ENCODE assay signal across 1 cellular context in the genomic region with DNA sequence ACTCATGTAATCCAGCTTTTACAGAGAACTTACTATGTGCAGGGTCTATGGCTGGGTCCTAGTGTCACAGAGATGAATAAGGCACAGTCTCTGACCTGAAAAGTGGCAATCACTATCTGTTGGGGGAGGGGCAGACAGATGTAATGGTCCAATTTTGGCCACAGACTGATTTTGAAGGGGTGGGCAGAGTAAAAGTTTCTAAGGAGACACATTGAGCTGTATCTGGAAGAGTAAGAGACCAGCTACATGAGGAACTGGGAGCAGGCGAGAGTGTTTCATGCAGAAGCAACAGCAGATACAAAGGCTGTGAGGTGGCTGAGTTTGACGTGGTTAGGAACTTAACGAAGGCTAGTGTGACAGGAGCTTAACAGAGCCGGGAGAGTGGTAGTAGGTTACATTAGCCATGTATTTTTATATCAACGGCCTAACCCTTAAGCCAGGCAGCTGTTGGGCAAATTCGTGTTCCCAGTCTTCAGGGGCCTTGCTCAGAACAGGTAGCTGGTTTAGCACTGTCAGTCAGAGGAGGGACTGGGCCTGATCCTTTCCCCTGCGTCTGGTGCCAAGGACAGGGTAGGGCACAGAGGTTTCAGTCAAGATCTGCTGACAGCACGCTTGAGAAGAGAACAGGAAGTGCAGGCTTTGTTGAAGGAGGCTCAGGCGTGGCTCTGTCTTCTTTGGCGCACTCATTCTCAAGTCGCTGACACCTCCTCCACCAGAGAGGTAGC.
TF ChIP-seq lines count a peak whose summit lies in the region.

No MANE protein-coding gene starts in this region.

TF ChIP-seq in GM12878, 131 proteins besides CTCF, POLR2A, EP300 and RAD21 (continues in another document):
- TF ChIP-seq BMI1 (IDR thresholded peaks at IDR 0.05; ENCODE audit: borderline replicate concordance) (no peak), WRNIP1 (IDR thresholded peaks at IDR 0.05; ENCODE audit: borderline replicate concordance, low read depth, low read length) (0 out of 2 replicates have a peak, but pooled peaks have one; percentile 84), NFYA (IDR thresholded peaks at IDR 0.05; ENCODE audit: borderline replicate concordance, low read depth, low read length) (no peak), ZNF622 (IDR thresholded peaks at IDR 0.05) (no peak), KLF5 (IDR thresholded peaks at IDR 0.05; ENCODE audit: partially characterized antibody) (no peak), SMAD1 (IDR thresholded peaks at IDR 0.05; ENCODE audit: low read depth, partially characterized antibody) (peak; percentile 12), ZNF207 (IDR thresholded peaks at IDR 0.05; ENCODE audit: borderline replicate concordance) (no peak), CREM (IDR thresholded peaks at IDR 0.05; ENCODE audit: low read depth) (0 out of 2 replicates have a peak, but pooled peaks have one; percentile 34), ETV6 (conservative IDR thresholded peaks at IDR 0.05 in 1 of 2, IDR thresholded peaks at IDR 0.05 in 1 of 2; ENCODE audit: borderline replicate concordance in 1 of 2, low read depth in 1 of 2) (no peak), PAX8 (IDR thresholded peaks at IDR 0.05) (no peak), BCL11A (IDR thresholded peaks at IDR 0.05; ENCODE audit: low read depth, low read length) (no peak), POLR2AphosphoS5 (IDR thresholded peaks at IDR 0.05; ENCODE audit: low read length) (peak; percentile 87), ASH2L (IDR thresholded peaks at IDR 0.05; ENCODE audit: borderline replicate concordance, low read depth) (0 out of 2 replicates have a peak, but pooled peaks have one; percentile 30), TAF1 (IDR thresholded peaks at IDR 0.05; ENCODE audit: borderline replicate concordance, low read depth, low read length) (peak; percentile 56; the same call in 1 of the 2 replicates), IRF4 (IDR thresholded peaks at IDR 0.05; ENCODE audit: low read depth, low read length) (0 out of 2 replicates have a peak, but pooled peaks have one; percentile 16), IKZF2 (IDR thresholded peaks at IDR 0.05) (0 out of 4 replicates have a peak, but pooled peaks of 1 of the 2 experiments have one; percentile 39), CREB1 (IDR thresholded peaks at IDR 0.05; ENCODE audit: low read depth) (no peak), SP1 (IDR thresholded peaks at IDR 0.05; ENCODE audit: low read depth, low read length) (peak; percentile 10), YY1 (IDR thresholded peaks at IDR 0.05; ENCODE audit: low read depth, low read length) (no peak), NR2F1 (conservative IDR thresholded peaks at IDR 0.05) (no peak), ZSCAN29 (IDR thresholded peaks at IDR 0.05) (no peak), LARP7 (IDR thresholded peaks at IDR 0.05) (peak; percentile 39), RELA (IDR thresholded peaks at IDR 0.05; ENCODE audit: borderline replicate concordance, partially characterized antibody) (no peak), MXI1 (IDR thresholded peaks at IDR 0.05; ENCODE audit: low read depth, low read length) (peak; percentile 41; the same call in 1 of the 2 replicates), DPF2 (IDR thresholded peaks at IDR 0.05) (0 out of 2 replicates have a peak, but pooled peaks have one; percentile 34), GATAD2B (conservative IDR thresholded peaks at IDR 0.05; ENCODE audit: low read depth) (no peak; the same call in 1 of the 2 replicates), PML (IDR thresholded peaks at IDR 0.05; ENCODE audit: low read length) (peak; percentile 55; the same call in 1 of the 2 replicates), BACH1 (IDR thresholded peaks at IDR 0.05; ENCODE audit: borderline replicate concordance) (0 out of 2 replicates have a peak, but pooled peaks have one; percentile 16), MEF2A (IDR thresholded peaks at IDR 0.05; ENCODE audit: insufficient read depth, low read depth, low read length) (0 out of 2 replicates have a peak, but pooled peaks have one; percentile 12), SRF (IDR thresholded peaks at IDR 0.05; ENCODE audit: low read depth in 2 of 2, low read length in 2 of 2) (no peak), ZNF274 (IDR thresholded peaks at IDR 0.05; ENCODE audit: insufficient read depth, insufficient read length) (no peak), BHLHE40 (IDR thresholded peaks at IDR 0.05; ENCODE audit: borderline replicate concordance in 1 of 2, low read depth in 2 of 2, low read length in 1 of 2) (peak in 1 of 2 experiments; percentile 47; a peak in 1 of 4 replicates)
- TF ChIP-seq, protein P1, sequence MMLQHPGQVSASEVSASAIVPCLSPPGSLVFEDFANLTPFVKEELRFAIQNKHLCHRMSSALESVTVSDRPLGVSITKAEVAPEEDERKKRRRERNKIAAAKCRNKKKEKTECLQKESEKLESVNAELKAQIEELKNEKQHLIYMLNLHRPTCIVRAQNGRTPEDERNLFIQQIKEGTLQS (IDR thresholded peaks at IDR 0.05; ENCODE audit: borderline replicate concordance, extremely low read depth, low read depth, low read length), result no peak
- TF ChIP-seq, protein P2, sequence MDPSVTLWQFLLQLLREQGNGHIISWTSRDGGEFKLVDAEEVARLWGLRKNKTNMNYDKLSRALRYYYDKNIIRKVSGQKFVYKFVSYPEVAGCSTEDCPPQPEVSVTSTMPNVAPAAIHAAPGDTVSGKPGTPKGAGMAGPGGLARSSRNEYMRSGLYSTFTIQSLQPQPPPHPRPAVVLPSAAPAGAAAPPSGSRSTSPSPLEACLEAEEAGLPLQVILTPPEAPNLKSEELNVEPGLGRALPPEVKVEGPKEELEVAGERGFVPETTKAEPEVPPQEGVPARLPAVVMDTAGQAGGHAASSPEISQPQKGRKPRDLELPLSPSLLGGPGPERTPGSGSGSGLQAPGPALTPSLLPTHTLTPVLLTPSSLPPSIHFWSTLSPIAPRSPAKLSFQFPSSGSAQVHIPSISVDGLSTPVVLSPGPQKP (IDR thresholded peaks at IDR 0.05; ENCODE audit: low read depth, low read length), result no peak
- TF ChIP-seq, protein P3, sequence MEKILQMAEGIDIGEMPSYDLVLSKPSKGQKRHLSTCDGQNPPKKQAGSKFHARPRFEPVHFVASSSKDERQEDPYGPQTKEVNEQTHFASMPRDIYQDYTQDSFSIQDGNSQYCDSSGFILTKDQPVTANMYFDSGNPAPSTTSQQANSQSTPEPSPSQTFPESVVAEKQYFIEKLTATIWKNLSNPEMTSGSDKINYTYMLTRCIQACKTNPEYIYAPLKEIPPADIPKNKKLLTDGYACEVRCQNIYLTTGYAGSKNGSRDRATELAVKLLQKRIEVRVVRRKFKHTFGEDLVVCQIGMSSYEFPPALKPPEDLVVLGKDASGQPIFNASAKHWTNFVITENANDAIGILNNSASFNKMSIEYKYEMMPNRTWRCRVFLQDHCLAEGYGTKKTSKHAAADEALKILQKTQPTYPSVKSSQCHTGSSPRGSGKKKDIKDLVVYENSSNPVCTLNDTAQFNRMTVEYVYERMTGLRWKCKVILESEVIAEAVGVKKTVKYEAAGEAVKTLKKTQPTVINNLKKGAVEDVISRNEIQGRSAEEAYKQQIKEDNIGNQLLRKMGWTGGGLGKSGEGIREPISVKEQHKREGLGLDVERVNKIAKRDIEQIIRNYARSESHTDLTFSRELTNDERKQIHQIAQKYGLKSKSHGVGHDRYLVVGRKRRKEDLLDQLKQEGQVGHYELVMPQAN (conservative IDR thresholded peaks at IDR 0.05), result 0 out of 2 replicates have a peak, but pooled peaks have one; percentile 4
- TF ChIP-seq, protein P4, sequence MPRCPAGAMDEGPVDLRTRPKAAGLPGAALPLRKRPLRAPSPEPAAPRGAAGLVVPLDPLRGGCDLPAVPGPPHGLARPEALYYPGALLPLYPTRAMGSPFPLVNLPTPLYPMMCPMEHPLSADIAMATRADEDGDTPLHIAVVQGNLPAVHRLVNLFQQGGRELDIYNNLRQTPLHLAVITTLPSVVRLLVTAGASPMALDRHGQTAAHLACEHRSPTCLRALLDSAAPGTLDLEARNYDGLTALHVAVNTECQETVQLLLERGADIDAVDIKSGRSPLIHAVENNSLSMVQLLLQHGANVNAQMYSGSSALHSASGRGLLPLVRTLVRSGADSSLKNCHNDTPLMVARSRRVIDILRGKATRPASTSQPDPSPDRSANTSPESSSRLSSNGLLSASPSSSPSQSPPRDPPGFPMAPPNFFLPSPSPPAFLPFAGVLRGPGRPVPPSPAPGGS (IDR thresholded peaks at IDR 0.05; ENCODE audit: borderline replicate concordance, insufficient read depth, low read depth, low read length, poor library complexity, severe bottlenecking), result no peak
- TF ChIP-seq, protein P5, sequence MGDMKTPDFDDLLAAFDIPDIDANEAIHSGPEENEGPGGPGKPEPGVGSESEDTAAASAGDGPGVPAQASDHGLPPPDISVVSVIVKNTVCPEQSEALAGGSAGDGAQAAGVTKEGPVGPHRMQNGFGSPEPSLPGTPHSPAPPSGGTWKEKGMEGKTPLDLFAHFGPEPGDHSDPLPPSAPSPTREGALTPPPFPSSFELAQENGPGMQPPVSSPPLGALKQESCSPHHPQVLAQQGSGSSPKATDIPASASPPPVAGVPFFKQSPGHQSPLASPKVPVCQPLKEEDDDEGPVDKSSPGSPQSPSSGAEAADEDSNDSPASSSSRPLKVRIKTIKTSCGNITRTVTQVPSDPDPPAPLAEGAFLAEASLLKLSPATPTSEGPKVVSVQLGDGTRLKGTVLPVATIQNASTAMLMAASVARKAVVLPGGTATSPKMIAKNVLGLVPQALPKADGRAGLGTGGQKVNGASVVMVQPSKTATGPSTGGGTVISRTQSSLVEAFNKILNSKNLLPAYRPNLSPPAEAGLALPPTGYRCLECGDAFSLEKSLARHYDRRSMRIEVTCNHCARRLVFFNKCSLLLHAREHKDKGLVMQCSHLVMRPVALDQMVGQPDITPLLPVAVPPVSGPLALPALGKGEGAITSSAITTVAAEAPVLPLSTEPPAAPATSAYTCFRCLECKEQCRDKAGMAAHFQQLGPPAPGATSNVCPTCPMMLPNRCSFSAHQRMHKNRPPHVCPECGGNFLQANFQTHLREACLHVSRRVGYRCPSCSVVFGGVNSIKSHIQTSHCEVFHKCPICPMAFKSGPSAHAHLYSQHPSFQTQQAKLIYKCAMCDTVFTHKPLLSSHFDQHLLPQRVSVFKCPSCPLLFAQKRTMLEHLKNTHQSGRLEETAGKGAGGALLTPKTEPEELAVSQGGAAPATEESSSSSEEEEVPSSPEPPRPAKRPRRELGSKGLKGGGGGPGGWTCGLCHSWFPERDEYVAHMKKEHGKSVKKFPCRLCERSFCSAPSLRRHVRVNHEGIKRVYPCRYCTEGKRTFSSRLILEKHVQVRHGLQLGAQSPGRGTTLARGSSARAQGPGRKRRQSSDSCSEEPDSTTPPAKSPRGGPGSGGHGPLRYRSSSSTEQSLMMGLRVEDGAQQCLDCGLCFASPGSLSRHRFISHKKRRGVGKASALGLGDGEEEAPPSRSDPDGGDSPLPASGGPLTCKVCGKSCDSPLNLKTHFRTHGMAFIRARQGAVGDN (IDR thresholded peaks at IDR 0.05), result peak; percentile 91; the same call in 1 of the 2 replicates
- TF ChIP-seq, protein P6, sequence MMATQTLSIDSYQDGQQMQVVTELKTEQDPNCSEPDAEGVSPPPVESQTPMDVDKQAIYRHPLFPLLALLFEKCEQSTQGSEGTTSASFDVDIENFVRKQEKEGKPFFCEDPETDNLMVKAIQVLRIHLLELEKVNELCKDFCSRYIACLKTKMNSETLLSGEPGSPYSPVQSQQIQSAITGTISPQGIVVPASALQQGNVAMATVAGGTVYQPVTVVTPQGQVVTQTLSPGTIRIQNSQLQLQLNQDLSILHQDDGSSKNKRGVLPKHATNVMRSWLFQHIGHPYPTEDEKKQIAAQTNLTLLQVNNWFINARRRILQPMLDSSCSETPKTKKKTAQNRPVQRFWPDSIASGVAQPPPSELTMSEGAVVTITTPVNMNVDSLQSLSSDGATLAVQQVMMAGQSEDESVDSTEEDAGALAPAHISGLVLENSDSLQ (IDR thresholded peaks at IDR 0.05), result peak; percentile 88
- TF ChIP-seq, protein P7, sequence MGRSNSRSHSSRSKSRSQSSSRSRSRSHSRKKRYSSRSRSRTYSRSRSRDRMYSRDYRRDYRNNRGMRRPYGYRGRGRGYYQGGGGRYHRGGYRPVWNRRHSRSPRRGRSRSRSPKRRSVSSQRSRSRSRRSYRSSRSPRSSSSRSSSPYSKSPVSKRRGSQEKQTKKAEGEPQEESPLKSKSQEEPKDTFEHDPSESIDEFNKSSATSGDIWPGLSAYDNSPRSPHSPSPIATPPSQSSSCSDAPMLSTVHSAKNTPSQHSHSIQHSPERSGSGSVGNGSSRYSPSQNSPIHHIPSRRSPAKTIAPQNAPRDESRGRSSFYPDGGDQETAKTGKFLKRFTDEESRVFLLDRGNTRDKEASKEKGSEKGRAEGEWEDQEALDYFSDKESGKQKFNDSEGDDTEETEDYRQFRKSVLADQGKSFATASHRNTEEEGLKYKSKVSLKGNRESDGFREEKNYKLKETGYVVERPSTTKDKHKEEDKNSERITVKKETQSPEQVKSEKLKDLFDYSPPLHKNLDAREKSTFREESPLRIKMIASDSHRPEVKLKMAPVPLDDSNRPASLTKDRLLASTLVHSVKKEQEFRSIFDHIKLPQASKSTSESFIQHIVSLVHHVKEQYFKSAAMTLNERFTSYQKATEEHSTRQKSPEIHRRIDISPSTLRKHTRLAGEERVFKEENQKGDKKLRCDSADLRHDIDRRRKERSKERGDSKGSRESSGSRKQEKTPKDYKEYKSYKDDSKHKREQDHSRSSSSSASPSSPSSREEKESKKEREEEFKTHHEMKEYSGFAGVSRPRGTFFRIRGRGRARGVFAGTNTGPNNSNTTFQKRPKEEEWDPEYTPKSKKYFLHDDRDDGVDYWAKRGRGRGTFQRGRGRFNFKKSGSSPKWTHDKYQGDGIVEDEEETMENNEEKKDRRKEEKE (IDR thresholded peaks at IDR 0.05), result no peak
- TF ChIP-seq, protein P8, sequence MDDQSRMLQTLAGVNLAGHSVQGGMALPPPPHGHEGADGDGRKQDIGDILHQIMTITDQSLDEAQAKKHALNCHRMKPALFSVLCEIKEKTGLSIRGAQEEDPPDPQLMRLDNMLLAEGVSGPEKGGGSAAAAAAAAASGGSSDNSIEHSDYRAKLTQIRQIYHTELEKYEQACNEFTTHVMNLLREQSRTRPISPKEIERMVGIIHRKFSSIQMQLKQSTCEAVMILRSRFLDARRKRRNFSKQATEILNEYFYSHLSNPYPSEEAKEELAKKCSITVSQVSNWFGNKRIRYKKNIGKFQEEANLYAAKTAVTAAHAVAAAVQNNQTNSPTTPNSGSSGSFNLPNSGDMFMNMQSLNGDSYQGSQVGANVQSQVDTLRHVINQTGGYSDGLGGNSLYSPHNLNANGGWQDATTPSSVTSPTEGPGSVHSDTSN (IDR thresholded peaks at IDR 0.05; ENCODE audit: insufficient replicate concordance, low read depth, low read length), result peak; percentile 66
